ENCODE assay signal across 18 cellular contexts in the genomic region with DNA sequence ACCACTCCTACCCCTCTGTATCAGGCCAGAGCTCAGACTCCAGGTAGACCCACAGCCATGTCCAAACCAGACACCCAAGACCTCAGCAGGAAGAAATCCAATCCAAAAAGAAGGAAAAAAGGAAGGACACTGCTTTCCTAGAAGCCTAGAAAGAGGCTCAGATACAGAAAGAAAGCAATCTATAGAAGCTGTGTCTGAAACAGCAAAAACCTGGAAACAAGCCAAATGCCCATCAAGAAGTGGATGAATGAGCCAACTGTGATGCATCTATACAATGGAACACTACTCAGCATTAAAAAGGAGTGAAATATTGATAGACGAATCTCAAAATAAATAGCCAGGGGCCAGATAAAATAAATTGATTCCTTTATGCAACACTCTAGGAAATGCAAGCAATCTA. TPM values are rescaled to one million over a fixed set of nuclear protein-coding genes. Genes with fewer than 3 reads are reported as not detected.
DNase-seq lines count a peak whose midpoint lies in the region; ATAC-seq and TF ChIP-seq lines count a peak whose summit lies in the region.
"Had no signal": no experiment of that assay in that cellular context is flagged by ENCODE, and none has a peak within 500 bp of the region (broad histone marks: within the 10 kb centered on the region; RNA-seq: fewer than 3 reads in every experiment).

No MANE protein-coding gene starts in this region.

- no peak overlapping the region for H3K4me3 ChIP-seq in PC-3 (ENCODE audit: low read length)
- H3K4me3 ChIP-seq in MG63, result no peak overlapping the region
- H3K4me3 ChIP-seq in heart right ventricle, result no peak overlapping the region

- no peaks in the 10 kb centered on the region; the same call in 1 of the 2 replicates for H3K27me3 Mint-ChIP-seq in WTC11 (ENCODE audit: low read depth)

- WGBS in heart right ventricle, 2 donors, result 86 to 90% methylated on average over 1 of the region's 1 CpG

- intact Hi-C loops in PC-3 (cut with micrococcal nuclease) (no loop called here), heart right ventricle (cut with DNase I) (no loop called here)

- no peak overlapping the region for H2AFZ ChIP-seq in PC-3 (ENCODE audit: low read length)

- CTCF ChIA-PET in PC-3 (lab: Charles Lee) (no interaction called here), WTC11 (lab: Charles Lee) (no interaction called here)

- POLR2A ChIA-PET in PC-3 (lab: Charles Lee; ENCODE audit: unreplicated experiment) (no interaction called here), WTC11 (lab: Charles Lee) (no interaction called here)

- no peaks in the 10 kb centered on the region for H3K27me3 ChIP-seq in PC-3 (ENCODE audit: low read length)
- H3K27me3 ChIP-seq in MG63, result no peaks in the 10 kb centered on the region
- H3K27me3 ChIP-seq in heart right ventricle, result no peaks in the 10 kb centered on the region

- no peaks in the 10 kb centered on the region for H3K4me1 ChIP-seq in PC-3 (ENCODE audit: insufficient read depth, low read length)
- H3K4me1 ChIP-seq in heart right ventricle, result peaks cover under 1 to 55% (median 27%) of the 10 kb centered on the region in 9 donors
- H3K4me1 ChIP-seq: BE2C had no signal

- TF ChIP-seq CTCF in PC-3 (conservative IDR thresholded peaks at IDR 0.05; ENCODE audit: low read depth, low read length) (no peak), heart right ventricle (IDR thresholded peaks at IDR 0.05) (no peak), WTC11 (IDR thresholded peaks at IDR 0.05) (no peak)

- H3F3A ChIP-seq in PC-3 (ENCODE audit: low read length, unreplicated experiment), result no peaks in the 10 kb centered on the region

- H3K36me3 ChIP-seq in PC-3 (ENCODE audit: low read depth, low read length) (peaks cover 16% of the 10 kb centered on the region; the same call in 1 of the 2 replicates), MG63 (no peaks in the 10 kb centered on the region; the same call in none of the 2 replicates), heart right ventricle (peaks cover 0 to 75% (median 0%) of the 10 kb centered on the region in 9 donors)
- H3K36me3 ChIP-seq: BE2C had no signal

- H3K4me1 Mint-ChIP-seq in WTC11, result peaks cover 59% of the 10 kb centered on the region

- ATAC-seq in PC-3 (no peak), heart right ventricle (no peak), WTC11 (no peak)
- ATAC-seq: HepG2 had no signal

- peaks cover 32% of the 10 kb centered on the region; the same call in 1 of the 2 replicates for H4K20me1 ChIP-seq in PC-3 (ENCODE audit: low read length)

- H3K79me2 ChIP-seq in PC-3 (ENCODE audit: low read length), result peaks cover 76% of the 10 kb centered on the region

- H3K9ac ChIP-seq in PC-3 (ENCODE audit: low read length), result no peak overlapping the region
- H3K9ac ChIP-seq: KMS-11 had no signal

- no peak overlapping the region for H3K27ac Mint-ChIP-seq in WTC11
- H3K27ac Mint-ChIP-seq: CD8-positive, alpha-beta memory T cell had no signal

- no peak overlapping the region for H3K4me3 Mint-ChIP-seq in WTC11
- H3K4me3 Mint-ChIP-seq: CD8-positive, alpha-beta memory T cell had no signal

- in situ Hi-C loops in G401 (cut with HindIII; ENCODE audit: low sequenced_read_pairs), result no loop called here

- no peaks in the 10 kb centered on the region for H3K9me3 Mint-ChIP-seq in WTC11
- H3K9me3 Mint-ChIP-seq: CD8-positive, alpha-beta memory T cell had no signal

- no peaks in the 10 kb centered on the region for H3K9me2 ChIP-seq in PC-3 (replicated peaks; ENCODE audit: low read length)

- no peak overlapping the region for H3K27ac ChIP-seq in PC-3 (ENCODE audit: low read length)
- H3K27ac ChIP-seq in heart right ventricle, result no peak overlapping the region
- H3K27ac ChIP-seq: 22Rv1, KMS-11 had no signal

- peak; percentile 28 for DNase-seq in DMS 273 (lab: John Stamatoyannopoulos, UW; ENCODE audit: unreplicated experiment)
- DNase-seq in DMS 273 treated with DMSO at 0.1 percent for 48 hours (lab: John Stamatoyannopoulos, UW), result no peak
- DNase-seq in G401 (ENCODE audit: low spot score), result peak; percentile 25
- DNase-seq in PC-3, result peak; percentile 11
- DNase-seq in medulla oblongata (ENCODE audit: extremely low spot score), result peak; percentile 41
- DNase-seq in MG63, result no peak
- no peak for DNase-seq in heart right ventricle
- no peak for DNase-seq in WTC11 (ENCODE audit: low spot score)
- DNase-seq: BE2C; CD8-positive, alpha-beta memory T cell; NCI-H1092 treated with DMSO at 0.1 percent for 48 hours; NCI-H2029; NCI-H524 treated with DMSO at 0.1 percent for 48 hours; OCI-M1; RPMI8226 had no signal

- no peaks in the 10 kb centered on the region for H3K9me3 ChIP-seq in PC-3 (ENCODE audit: low read length)
- H3K9me3 ChIP-seq in MG63, result no peaks in the 10 kb centered on the region
- no peaks in the 10 kb centered on the region for H3K9me3 ChIP-seq in heart right ventricle
- H3K9me3 ChIP-seq: BE2C had no signal

- no TSS peak for BruUV-seq in PC-3 (replicated peaks; lab: Mats Ljungman, UMichigan)

- peaks cover 20% of the 10 kb centered on the region; the same call in 1 of the 2 replicates for H3K36me3 Mint-ChIP-seq in WTC11

- H3K4me2 ChIP-seq in PC-3 (ENCODE audit: low read length), result no peak overlapping the region
- H3K4me2 ChIP-seq: KMS-11 had no signal

TF ChIP-seq in WTC11, 78 proteins besides CTCF, POLR2A, EP300 and RAD21:
- TF ChIP-seq, protein P1, sequence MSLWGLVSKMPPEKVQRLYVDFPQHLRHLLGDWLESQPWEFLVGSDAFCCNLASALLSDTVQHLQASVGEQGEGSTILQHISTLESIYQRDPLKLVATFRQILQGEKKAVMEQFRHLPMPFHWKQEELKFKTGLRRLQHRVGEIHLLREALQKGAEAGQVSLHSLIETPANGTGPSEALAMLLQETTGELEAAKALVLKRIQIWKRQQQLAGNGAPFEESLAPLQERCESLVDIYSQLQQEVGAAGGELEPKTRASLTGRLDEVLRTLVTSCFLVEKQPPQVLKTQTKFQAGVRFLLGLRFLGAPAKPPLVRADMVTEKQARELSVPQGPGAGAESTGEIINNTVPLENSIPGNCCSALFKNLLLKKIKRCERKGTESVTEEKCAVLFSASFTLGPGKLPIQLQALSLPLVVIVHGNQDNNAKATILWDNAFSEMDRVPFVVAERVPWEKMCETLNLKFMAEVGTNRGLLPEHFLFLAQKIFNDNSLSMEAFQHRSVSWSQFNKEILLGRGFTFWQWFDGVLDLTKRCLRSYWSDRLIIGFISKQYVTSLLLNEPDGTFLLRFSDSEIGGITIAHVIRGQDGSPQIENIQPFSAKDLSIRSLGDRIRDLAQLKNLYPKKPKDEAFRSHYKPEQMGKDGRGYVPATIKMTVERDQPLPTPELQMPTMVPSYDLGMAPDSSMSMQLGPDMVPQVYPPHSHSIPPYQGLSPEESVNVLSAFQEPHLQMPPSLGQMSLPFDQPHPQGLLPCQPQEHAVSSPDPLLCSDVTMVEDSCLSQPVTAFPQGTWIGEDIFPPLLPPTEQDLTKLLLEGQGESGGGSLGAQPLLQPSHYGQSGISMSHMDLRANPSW (CRISPR knock-in tag; conservative IDR thresholded peaks at IDR 0.05; ENCODE audit: low read depth), result no peak
- TF ChIP-seq SP1 (CRISPR knock-in tag; conservative IDR thresholded peaks at IDR 0.05), result no peak
- no peak for TF ChIP-seq ZNF263 (CRISPR knock-in tag; IDR thresholded peaks at IDR 0.05; ENCODE audit: low read depth)

RNA-seq across cellular contexts. Expression of a gene that starts 31.6 kb away (rescaled TPM):
- not detected in 2 replicates for total RNA-seq in G401 (2014; rRNA removed; shearing (Covaris generic))
- total RNA-seq in PC-3 (2014; rRNA removed), result 61.3 and 89.8 TPM in 2 replicates
- 27.5 and 33.1 TPM in 2 replicates for total RNA-seq in MG63 (2014; rRNA removed; shearing (Covaris generic); ENCODE audit: low replicate concordance)
- total RNA-seq in heart right ventricle, result 10 to 100 TPM; 25.5 to 48.7 (median 31.5) TPM
- polyA plus RNA-seq in heart right ventricle, result 10 to 100 TPM; 13.2 to 22.5 TPM
- 66.0 to 103 TPM (median 67.3 TPM) in 3 replicates for total RNA-seq in WTC11 (2021)

Comparison
In these comparisons a context has a peak if more than half of its experiments do, and no peak if none do; other contexts are left out.
1. DNase-seq: peak in DMS 273 (single experiment), G401 (single experiment), PC-3 (single experiment) and medulla oblongata (single experiment); none in DMS 273 treated with DMSO at 0.1 percent for 48 hours (single experiment), MG63 (single experiment), heart right ventricle (0 of 2) and WTC11 (single experiment).
2. RNA of a gene that starts 31.6 kb away (total RNA-seq): 66.0 to 103 TPM in WTC11, 61.3 to 89.8 TPM in PC-3, 27.5 to 33.1 TPM in MG63 and 25.5 to 48.7 TPM in heart right ventricle; not detected in G401; every median in the first group is over 10 times any median in the second.